Comparison of ENCODE assay signal across 21 cellular contexts in the genomic region with DNA sequence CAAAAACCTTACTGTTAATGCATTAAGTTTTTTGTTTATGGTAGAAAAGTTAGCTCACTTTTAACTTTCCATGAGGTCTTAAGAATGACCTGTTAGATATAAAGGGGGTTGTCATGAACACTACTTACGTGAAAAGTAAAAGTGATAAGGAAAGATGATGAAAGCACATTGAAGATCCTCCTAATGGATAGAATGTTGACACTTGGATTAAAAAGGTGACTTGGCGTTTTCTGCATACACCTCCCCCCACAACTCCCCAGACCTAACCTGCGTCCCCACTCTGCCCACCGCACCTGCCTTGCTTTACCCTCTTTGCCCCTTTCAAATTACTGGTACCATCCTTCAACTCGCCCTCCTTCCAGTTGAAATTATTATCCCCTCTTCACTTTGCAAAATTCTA.
"Had no signal": no experiment of that assay in that cellular context is flagged by ENCODE, and none has a peak within 500 bp of the region (broad histone marks: within the 10 kb centered on the region; RNA-seq: fewer than 3 reads in every experiment).

No MANE protein-coding gene starts in this region.

- H3K27me3 ChIP-seq: pancreas, transverse colon, uterus had no signal

- H3K36me3 ChIP-seq: pancreas, transverse colon, uterus had no signal

- H3K36me3 Mint-ChIP-seq: activated naive CD4-positive, alpha-beta T cell treated with anti-CD3 and anti-CD28 coated beads, Interleukin-2, amount 10 ng/mL, durations not matched to agents 7 days and 5 days; memory B cell; natural killer cell treated with Interleukin-12 subunit alpha and Interleukin-12 subunit beta and Interleukin-15 and Interleukin-18, amount 100 ng/mL, for 72 hours had no signal

- H3K9me3 Mint-ChIP-seq: activated B cell treated with CpG ODN at 0.5 μM for 24 hours; activated naive CD4-positive, alpha-beta T cell treated with anti-CD3 and anti-CD28 coated beads, Interleukin-2, amount 10 ng/mL, durations not matched to agents 7 days and 5 days; activated naive CD8-positive, alpha-beta T cell treated with anti-CD3 and anti-CD28 coated beads, Interleukin-2, amount 50 U/mL, for 24 hours; activated T-cell treated with anti-CD3 and anti-CD28 coated beads, Interleukin-2, amount 50 U/mL, for 72 hours; memory B cell; natural killer cell treated with Interleukin-12 subunit alpha and Interleukin-12 subunit beta and Interleukin-15 and Interleukin-18, amount 100 ng/mL, for 72 hours had no signal

- H3K4me3 ChIP-seq: pancreas, psoas muscle, transverse colon, uterus had no signal

- H3K27me3 Mint-ChIP-seq: activated B cell treated with CpG ODN at 0.5 μM for 24 hours; activated CD4-positive, alpha-beta T cell treated with anti-CD3 and anti-CD28 coated beads for 36 hours; activated naive CD4-positive, alpha-beta T cell treated with anti-CD3 and anti-CD28 coated beads, Interleukin-2, amount 10 ng/mL, durations not matched to agents 7 days and 5 days; activated naive CD8-positive, alpha-beta T cell treated with anti-CD3 and anti-CD28 coated beads, Interleukin-2, amount 50 U/mL, for 24 hours; natural killer cell treated with Interleukin-12 subunit alpha and Interleukin-12 subunit beta and Interleukin-15 and Interleukin-18, amount 100 ng/mL, for 72 hours had no signal

- H3K4me1 Mint-ChIP-seq: activated B cell treated with CpG ODN at 0.5 μM for 24 hours; activated CD4-positive, alpha-beta T cell treated with anti-CD3 and anti-CD28 coated beads for 36 hours; activated naive CD8-positive, alpha-beta T cell treated with anti-CD3 and anti-CD28 coated beads, Interleukin-2, amount 50 U/mL, for 24 hours; memory B cell had no signal

- H3K9me3 ChIP-seq: pancreas, psoas muscle, transverse colon, uterus had no signal

- H3K4me1 ChIP-seq: psoas muscle, uterus had no signal

- H3K27ac Mint-ChIP-seq: activated B cell treated with CpG ODN at 0.5 μM for 24 hours; activated CD4-positive, alpha-beta T cell treated with anti-CD3 and anti-CD28 coated beads for 36 hours; activated naive CD4-positive, alpha-beta T cell treated with anti-CD3 and anti-CD28 coated beads, Interleukin-2, amount 10 ng/mL, durations not matched to agents 7 days and 5 days; activated naive CD8-positive, alpha-beta T cell treated with anti-CD3 and anti-CD28 coated beads, Interleukin-2, amount 50 U/mL, for 24 hours; activated T-cell treated with anti-CD3 and anti-CD28 coated beads, Interleukin-2, amount 50 U/mL, for 72 hours; memory B cell; natural killer cell treated with Interleukin-12 subunit alpha and Interleukin-12 subunit beta and Interleukin-15 and Interleukin-18, amount 100 ng/mL, for 72 hours had no signal

- H3K4me3 Mint-ChIP-seq: activated B cell treated with CpG ODN at 0.5 μM for 24 hours; activated CD4-positive, alpha-beta T cell treated with anti-CD3 and anti-CD28 coated beads for 36 hours; activated naive CD4-positive, alpha-beta T cell treated with anti-CD3 and anti-CD28 coated beads, Interleukin-2, amount 10 ng/mL, durations not matched to agents 7 days and 5 days; activated naive CD8-positive, alpha-beta T cell treated with anti-CD3 and anti-CD28 coated beads, Interleukin-2, amount 50 U/mL, for 24 hours; activated T-cell treated with anti-CD3 and anti-CD28 coated beads, Interleukin-2, amount 50 U/mL, for 72 hours; memory B cell; natural killer cell treated with Interleukin-12 subunit alpha and Interleukin-12 subunit beta and Interleukin-15 and Interleukin-18, amount 100 ng/mL, for 72 hours had no signal

- H3K27ac ChIP-seq: pancreas, psoas muscle, transverse colon had no signal

- DNase-seq: activated B cell treated with CpG ODN at 0.5 μM for 24 hours; activated CD4-positive, alpha-beta T cell treated with anti-CD3 and anti-CD28 coated beads for 36 hours; activated CD4-positive, alpha-beta T cell treated with anti-CD3 and anti-CD28 coated beads, Interleukin-2, amount 50 U/mL, for 4 hours; activated effector memory CD4-positive, alpha-beta T cell treated with anti-CD3 and anti-CD28 coated beads, Interleukin-2, amount 50 U/mL, for 16 hours; activated naive CD4-positive, alpha-beta T cell treated with anti-CD3 and anti-CD28 coated beads, Interleukin-2, amount 10 ng/mL, durations not matched to agents 7 days and 5 days; activated naive CD8-positive, alpha-beta T cell treated with anti-CD3 and anti-CD28 coated beads, Interleukin-2, amount 50 U/mL, for 24 hours; activated T-cell treated with anti-CD3 and anti-CD28 coated beads, Interleukin-2, amount 50 U/mL, for 72 hours; effector CD8-positive, alpha-beta T cell; foreskin melanocyte; hypothalamus; pancreas; psoas muscle; right cardiac atrium; stimulated activated CD4-positive, alpha-beta T cell treated with anti-CD3 and anti-CD28 coated beads, Interleukin-12 subunit alpha, Interleukin-12 subunit beta, amount 100 ng/mL, for 4 hours; stimulated activated CD4-positive, alpha-beta T cell treated with anti-CD3 and anti-CD28 coated beads, Interleukin-4, amount 100 ng/mL, for 4 hours; stimulated activated naive CD8-positive, alpha-beta T cell treated with anti-CD3 and anti-CD28 coated beads, Interleukin-15, Interleukin-2, amounts not matched to agents 100 U/mL and 50 U/mL, for 24 hours; T1000; transverse colon; uterus had no signal

- FAIRE-seq: pancreas had no signal

- ATAC-seq: activated CD4-positive, alpha-beta T cell treated with anti-CD3 and anti-CD28 coated beads for 36 hours; activated naive CD8-positive, alpha-beta T cell treated with anti-CD3 and anti-CD28 coated beads, Interleukin-2, amount 50 U/mL, for 24 hours; activated T-cell treated with anti-CD3 and anti-CD28 coated beads, Interleukin-2, amount 50 U/mL, for 72 hours; natural killer cell treated with Interleukin-12 subunit alpha and Interleukin-12 subunit beta and Interleukin-15 and Interleukin-18, amount 100 ng/mL, for 72 hours; pancreas; psoas muscle; right cardiac atrium; stimulated activated naive CD8-positive, alpha-beta T cell treated with anti-CD3 and anti-CD28 coated beads, Interleukin-15, Interleukin-2, amounts not matched to agents 100 U/mL and 50 U/mL, for 24 hours had no signal
